20 cellular contexts compared by ENCODE assay signal in the genomic region with DNA sequence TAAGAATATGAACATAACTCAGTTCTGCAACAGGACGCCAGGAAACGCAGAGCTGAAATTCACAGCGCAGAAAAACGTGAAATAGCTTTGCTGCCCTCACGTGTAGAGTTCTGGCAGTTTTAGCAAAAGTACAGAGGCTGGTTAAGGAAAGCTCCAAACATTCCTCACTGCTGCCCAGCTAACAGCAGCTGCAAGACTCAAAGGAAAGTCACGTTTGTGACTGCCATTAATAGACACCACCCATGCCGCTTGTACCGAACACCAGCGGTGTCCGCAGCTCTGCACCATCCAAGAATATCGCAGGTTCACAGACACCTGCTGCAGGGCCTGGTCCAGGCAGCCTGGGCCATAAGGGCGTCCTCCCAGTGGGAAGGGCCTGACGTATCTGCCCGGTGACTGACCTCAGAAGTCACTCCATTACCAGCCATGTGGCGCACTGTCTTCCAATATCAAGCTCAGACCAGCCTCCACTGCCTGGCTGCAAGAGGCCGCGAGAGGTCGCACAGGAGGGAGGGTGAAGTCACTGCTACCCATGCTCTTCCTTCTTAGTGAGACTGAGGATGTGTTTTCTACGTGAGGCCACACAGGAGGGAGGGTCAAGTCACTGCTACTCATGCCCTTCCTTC.
DNase-seq lines count a peak whose midpoint lies in the region; ATAC-seq and TF ChIP-seq lines count a peak whose summit lies in the region.
"Had no signal": no experiment of that assay in that cellular context is flagged by ENCODE, and none has a peak within 500 bp of the region (broad histone marks: within the 10 kb centered on the region; RNA-seq: fewer than 3 reads in every experiment).

No MANE protein-coding gene starts in this region.

- no peak overlapping the region for H2BK15ac ChIP-seq in H9 (ENCODE audit: low read depth, low read length)

- H3T11ph ChIP-seq in H9 (ENCODE audit: low read length) = no peak overlapping the region

- H4K20me1 ChIP-seq in H9 (ENCODE audit: control insufficient read depth, insufficient read depth, insufficient read length) = no peaks in the 10 kb centered on the region

- no peak overlapping the region for H2BK5ac ChIP-seq in H9 (ENCODE audit: insufficient read length, low read length)

- WGBS in H9 (ENCODE audit: extremely low coverage, insufficient read length, low lambda C conversion rate) = no CpG with 5 or more reads among the region's 19 CpGs

- H2AFZ ChIP-seq in H9 (ENCODE audit: low read length) = no peak overlapping the region

- H3K79me2 ChIP-seq in H9 (ENCODE audit: insufficient read depth, low read length) = no peaks in the 10 kb centered on the region

- no peak overlapping the region for H3K56ac ChIP-seq in H9 (ENCODE audit: insufficient read length, low read depth, low read length)

- H3K27ac Mint-ChIP-seq in H9 = peak overlapping the region in 1 of 3 experiments; percentile 45; a peak in 2 of 7 replicates
- peak overlapping the region in 2 of 3 experiments; percentile 40 to 72 for H3K27ac Mint-ChIP-seq in nephron
- H3K27ac Mint-ChIP-seq: activated CD4-positive, alpha-beta T cell treated with anti-CD3 and anti-CD28 coated beads for 36 hours had no signal

- no peak overlapping the region for H4K5ac ChIP-seq in H9 (ENCODE audit: insufficient read length, low read depth, low read length)

- H3K36me3 ChIP-seq in upper lobe of right lung = no peaks in the 10 kb centered on the region
- H3K36me3 ChIP-seq: ovary had no signal

- H3K27me3 Mint-ChIP-seq in H9 (ENCODE audit: low read depth) (no peaks in the 10 kb centered on the region), nephron (ENCODE audit: low read depth) (no peaks in the 10 kb centered on the region)
- H3K27me3 Mint-ChIP-seq: activated CD4-positive, alpha-beta T cell treated with anti-CD3 and anti-CD28 coated beads for 36 hours had no signal

- H4K91ac ChIP-seq in H9 (ENCODE audit: insufficient read length, low read depth, low read length) = no peak overlapping the region

- H3K4me3 Mint-ChIP-seq in H9 (no peak overlapping the region), nephron (no peak overlapping the region)
- H3K4me3 Mint-ChIP-seq: activated CD4-positive, alpha-beta T cell treated with anti-CD3 and anti-CD28 coated beads for 36 hours; CD14-positive monocyte had no signal

- H3K23me2 ChIP-seq in H9 (ENCODE audit: insufficient read length, low read depth, low read length, poor library complexity, severe bottlenecking) = no peaks in the 10 kb centered on the region

- H3K27me3 ChIP-seq in H9 (ENCODE audit: insufficient read depth, low read length) = no peaks in the 10 kb centered on the region
- no peaks in the 10 kb centered on the region for H3K27me3 ChIP-seq in upper lobe of right lung
- H3K27me3 ChIP-seq: ovary had no signal

- no peak overlapping the region for H2BK20ac ChIP-seq in H9 (ENCODE audit: low read depth, low read length, poor library complexity, severe bottlenecking)

- no peak overlapping the region for H3K4ac ChIP-seq in H9 (ENCODE audit: low read depth, low read length)

- H2BK120ac ChIP-seq in H9 (ENCODE audit: low read depth, low read length, poor library complexity, severe bottlenecking) = no peak overlapping the region

- H3K18ac ChIP-seq in H9 (ENCODE audit: insufficient read length, low read depth, low read length) = no peak overlapping the region

- no peak overlapping the region for H3K4me2 ChIP-seq in H9 (ENCODE audit: insufficient read depth, insufficient read length, low read length)

- intact Hi-C loops in upper lobe of right lung (cut with DNase I) = no loop called here

- no peak overlapping the region for H3K14ac ChIP-seq in H9 (ENCODE audit: insufficient read depth, low read length)

- peak; percentile 32 for DNase-seq in H9
- peak; percentile 33 for DNase-seq in fibroblast of gingiva (ENCODE audit: low read depth)
- no peak for DNase-seq in upper lobe of right lung
- DNase-seq in nucleus accumbens (lab: John Stamatoyannopoulos, UW) = no peak
- no peak for DNase-seq in T-helper 2 cell
- DNase-seq: activated CD4-positive, alpha-beta T cell treated with anti-CD3 and anti-CD28 coated beads for 36 hours; activated CD8-positive, alpha-beta memory T cell treated with anti-CD3 and anti-CD28 coated beads, Interleukin-2, amount 50 U/mL, for 4 hours; activated gamma-delta T cell treated with Interleukin-2 at 50 U/mL for 16 hours; amniotic stem cell; DMS53; left colon; NCI-H1930; NCI-H446 treated with DMSO at 0.1 percent for 48 hours; ovary; small intestine; stimulated activated CD4-positive, alpha-beta T cell treated with anti-CD3 and anti-CD28 coated beads, Interleukin-4, amount 100 ng/mL, for 1 hour had no signal

- no peak overlapping the region for H2BK12ac ChIP-seq in H9 (ENCODE audit: insufficient read length, low read depth, low read length)

- H3K4me1 Mint-ChIP-seq in H9 (0 out of 4 replicates have a peak, but pooled peaks cover 3 to 4% of the 10 kb centered on the region in 2 experiments), nephron (peaks cover 23% of the 10 kb centered on the region)
- H3K4me1 Mint-ChIP-seq: CD14-positive monocyte had no signal

- H3K4me1 ChIP-seq in H9 (ENCODE audit: insufficient read depth, low read length) (peaks cover 2% of the 10 kb centered on the region; the same call in 1 of the 2 replicates), upper lobe of right lung (no peaks in the 10 kb centered on the region)

- H3K9me3 ChIP-seq in H9 (ENCODE audit: control insufficient read depth, low read depth, low read length) = no peaks in the 10 kb centered on the region
- no peaks in the 10 kb centered on the region for H3K9me3 ChIP-seq in upper lobe of right lung
- H3K9me3 ChIP-seq: ovary had no signal

- H3K36me3 Mint-ChIP-seq in H9 (ENCODE audit: insufficient read depth in 1 of 3, low read depth in 3 of 3) (peaks cover 15 to 39% (median 30%) of the 10 kb centered on the region in 3 experiments; a peak in 6 of 7 replicates), nephron (ENCODE audit: low read depth) (peaks cover 9% of the 10 kb centered on the region)

- H3K4me3 ChIP-seq in upper lobe of right lung = no peak overlapping the region
- H3K4me3 ChIP-seq: ovary had no signal

- no peaks in the 10 kb centered on the region for H3K9me3 Mint-ChIP-seq in H9
- no peaks in the 10 kb centered on the region for H3K9me3 Mint-ChIP-seq in nephron

- H3K79me1 ChIP-seq in H9 (ENCODE audit: insufficient read depth, low read depth, low read length, poor library complexity, severe bottlenecking) = no peaks in the 10 kb centered on the region

- H3K27ac ChIP-seq in H9 (ENCODE audit: insufficient read length, low read depth, low read length) = no peak overlapping the region
- no peak overlapping the region for H3K27ac ChIP-seq in upper lobe of right lung
- H3K27ac ChIP-seq: ovary, RWPE1 had no signal

- H4K8ac ChIP-seq in H9 (replicated peaks; ENCODE audit: insufficient read length, low read depth, low read length) = no peak overlapping the region

- ATAC-seq in upper lobe of right lung = peak; percentile 27
- no peak for ATAC-seq in HG03565 (IDR thresholded peaks at IDR 0.05; ENCODE audit: unreplicated experiment)
- ATAC-seq: activated CD4-positive, alpha-beta T cell treated with anti-CD3 and anti-CD28 coated beads for 36 hours; left colon had no signal

- no peak for TF ChIP-seq CTCF in H9 (conservative IDR thresholded peaks at IDR 0.05)
- peak; percentile 10 to 42 (median 31) for TF ChIP-seq CTCF in nephron (IDR thresholded peaks at IDR 0.05; ENCODE audit: unreplicated experiment in 3 of 3)
- no peak for TF ChIP-seq CTCF in upper lobe of right lung (IDR thresholded peaks at IDR 0.05)

- H2AK5ac ChIP-seq in H9 (ENCODE audit: insufficient read length, low read length) = no peak overlapping the region

- H3K9ac ChIP-seq in H9 (ENCODE audit: extremely low read depth, insufficient read length, low read length) = no peak overlapping the region

- H3K23ac ChIP-seq in H9 (ENCODE audit: insufficient read length, low read depth, low read length) = no peak overlapping the region

Comparison
In these comparisons a context has a peak if more than half of its experiments do, and no peak if none do; other contexts are left out.
1. DNase-seq: peak in H9 (single experiment) and fibroblast of gingiva (single experiment); none in upper lobe of right lung (single experiment), nucleus accumbens (0 of 56) and T-helper 2 cell (0 of 5).
2. CTCF ChIP-seq: peak in nephron (3 of 3); none in H9 (single experiment) and upper lobe of right lung (single experiment).